ENCODE assay signal across 9 cellular contexts in genomic region chr4:92305148-92305877, GRCh38. TPM values are rescaled to one million over a fixed set of nuclear protein-coding genes. Genes with fewer than 3 reads are reported as not detected.
DNase-seq lines count a peak whose midpoint lies in the region; ATAC-seq and TF ChIP-seq lines count a peak whose summit lies in the region.
"Had no signal": no experiment of that assay in that cellular context is flagged by ENCODE, and none has a peak within 500 bp of the region (broad histone marks: within the 10 kb centered on the region; RNA-seq: fewer than 3 reads in every experiment).

No MANE protein-coding gene starts in this region.

- DNase-seq in G401 (ENCODE audit: low spot score), result peak; percentile 93
- peak; percentile 53 to 55 for DNase-seq in NCI-H1930 (lab: John Stamatoyannopoulos, UW)
- DNase-seq in effector memory CD8-positive, alpha-beta T cell, result no peak
- no peak for DNase-seq in CD4-positive, alpha-beta T cell
- no peak for DNase-seq in SIG-M5 (lab: John Stamatoyannopoulos, UW)

- H3K4me3 ChIP-seq in iPS-18c (ENCODE audit: insufficient read depth, low read depth, low read length) (peak overlapping the region; percentile 90), skeletal muscle tissue (ENCODE audit: low read length in 3 of 3) (peak overlapping the region; percentile 42 to 49 (median 45))

- H3K27me3 ChIP-seq in skeletal muscle tissue (ENCODE audit: control insufficient read depth in 3 of 3, insufficient read depth in 3 of 3, low read length in 3 of 3), result peaks cover 21 to 33% (median 28%) of the 10 kb centered on the region in 3 donors
- peaks cover 37% of the 10 kb centered on the region for H3K27me3 ChIP-seq in CD4-positive, alpha-beta T cell (ENCODE audit: control insufficient read depth, insufficient read depth, low read length)

- H3K9ac ChIP-seq in skeletal muscle tissue (ENCODE audit: low read depth in 1 of 3, low read length in 3 of 3), result no peak overlapping the region

- H3K9me3 ChIP-seq in iPS-18c (ENCODE audit: control insufficient read depth, insufficient read depth, low read length) (no peaks in the 10 kb centered on the region), skeletal muscle tissue (ENCODE audit: control insufficient read depth in 3 of 3, low read length in 3 of 3) (no peaks in the 10 kb centered on the region)
- no peaks in the 10 kb centered on the region for H3K9me3 ChIP-seq in CD4-positive, alpha-beta T cell (ENCODE audit: control insufficient read depth, low read length)
- H3K9me3 ChIP-seq: neutrophil had no signal

- H3K27ac ChIP-seq in skeletal muscle tissue (ENCODE audit: low read depth, low read length), result no peak overlapping the region
- H3K27ac ChIP-seq in CD4-positive, alpha-beta T cell (ENCODE audit: low read depth, low read length), result no peak overlapping the region
- H3K27ac ChIP-seq: neutrophil had no signal

- no peaks in the 10 kb centered on the region for H3K36me3 Mint-ChIP-seq in brain
- no peaks in the 10 kb centered on the region for H3K36me3 Mint-ChIP-seq in effector memory CD8-positive, alpha-beta T cell (ENCODE audit: insufficient read depth)
- H3K36me3 Mint-ChIP-seq in CD4-positive, alpha-beta T cell (ENCODE audit: low read depth), result no peaks in the 10 kb centered on the region

- CTCF ChIA-PET in CD4-positive, alpha-beta T cell (lab: Charles Lee), result no interaction called here

- peaks cover 48% of the 10 kb centered on the region for H3K4me1 Mint-ChIP-seq in brain
- H3K4me1 Mint-ChIP-seq in effector memory CD8-positive, alpha-beta T cell (ENCODE audit: low read depth in 2 of 2), result no peaks in the 10 kb centered on the region
- no peaks in the 10 kb centered on the region for H3K4me1 Mint-ChIP-seq in CD4-positive, alpha-beta T cell (ENCODE audit: low read depth)

- TF ChIP-seq CTCF in brain (conservative IDR thresholded peaks at IDR 0.05), result no peak
- no peak for TF ChIP-seq CTCF in CD4-positive, alpha-beta T cell (IDR thresholded peaks at IDR 0.05)

- in situ Hi-C loops in G401 (cut with HindIII; ENCODE audit: low sequenced_read_pairs), result no loop called here

- H3K27me3 Mint-ChIP-seq in brain, result peaks cover 22% of the 10 kb centered on the region
- H3K27me3 Mint-ChIP-seq in effector memory CD8-positive, alpha-beta T cell, result peaks cover 0 to 10% of the 10 kb centered on the region in 2 donors
- H3K27me3 Mint-ChIP-seq in CD4-positive, alpha-beta T cell, result peaks cover 50% of the 10 kb centered on the region

- H3K9me3 Mint-ChIP-seq in brain, result peaks cover 0 to 3% (median 0%) of the 10 kb centered on the region in 5 experiments
- H3K9me3 Mint-ChIP-seq in effector memory CD8-positive, alpha-beta T cell, result peaks cover 3 to 6% of the 10 kb centered on the region in 2 donors
- H3K9me3 Mint-ChIP-seq in CD4-positive, alpha-beta T cell, result no peaks in the 10 kb centered on the region

- peak overlapping the region; percentile 92 to 96 (median 94) for H3K4me3 Mint-ChIP-seq in brain
- H3K4me3 Mint-ChIP-seq in effector memory CD8-positive, alpha-beta T cell, result no peak overlapping the region
- no peak overlapping the region for H3K4me3 Mint-ChIP-seq in CD4-positive, alpha-beta T cell

- no peaks in the 10 kb centered on the region for H3K36me3 ChIP-seq in skeletal muscle tissue (ENCODE audit: control insufficient read depth in 3 of 3, insufficient read depth in 3 of 3, low read length in 3 of 3)
- H3K36me3 ChIP-seq: neutrophil had no signal

- H3K27ac Mint-ChIP-seq in brain, result peak overlapping the region; percentile 75 to 92 (median 89)
- no peak overlapping the region for H3K27ac Mint-ChIP-seq in effector memory CD8-positive, alpha-beta T cell
- H3K27ac Mint-ChIP-seq in CD4-positive, alpha-beta T cell, result no peak overlapping the region

- ATAC-seq in effector memory CD8-positive, alpha-beta T cell (replicated peaks), result no peak
- ATAC-seq in CD4-positive, alpha-beta T cell (ENCODE audit: poor library complexity), result no peak

- POLR2A ChIA-PET in CD4-positive, alpha-beta T cell (lab: Charles Lee), result no interaction called here

- intact Hi-C loops in CD4-positive, alpha-beta T cell (cut with DNase I, micrococcal nuclease), result no loop called here

- H3K4me1 ChIP-seq in skeletal muscle tissue (ENCODE audit: control insufficient read depth in 3 of 3, insufficient read depth in 3 of 3, low read length in 3 of 3), result peaks cover 12 to 18% (median 17%) of the 10 kb centered on the region in 3 donors

RNA-seq across cellular contexts. Expression of gene GRID2, which starts 1.5 kb away (rescaled TPM):
- not detected in 2 replicates for total RNA-seq in G401 (2014; rRNA removed; shearing (Covaris generic))
- polyA plus RNA-seq in brain (ENCODE audit: insufficient read depth, low read depth, low replicate concordance), result 0.83 TPM
- 1.6 TPM for total RNA-seq in skeletal muscle tissue
- not detected for total RNA-seq in CD4-positive, alpha-beta T cell

Comparison
In these comparisons a context has a peak if more than half of its experiments do, and no peak if none do; other contexts are left out.
1. DNase-seq: peak in G401 (single experiment) and NCI-H1930 (2 of 2); none in effector memory CD8-positive, alpha-beta T cell (0 of 3), CD4-positive, alpha-beta T cell (0 of 10) and SIG-M5 (single experiment).
2. H3K27ac Mint-ChIP-seq: peak in brain (5 of 5); none in effector memory CD8-positive, alpha-beta T cell (0 of 2) and CD4-positive, alpha-beta T cell (single experiment).
3. H3K4me3 Mint-ChIP-seq: peak in brain (5 of 5); none in effector memory CD8-positive, alpha-beta T cell (0 of 2) and CD4-positive, alpha-beta T cell (single experiment).